Comparison of ENCODE assay signal across 14 cellular contexts in genomic region chr7:158747408-158747807, GRCh38. TPM values are rescaled to one million over a fixed set of nuclear protein-coding genes. Genes with fewer than 3 reads are reported as not detected.
DNase-seq lines count a peak whose midpoint lies in the region; ATAC-seq and TF ChIP-seq lines count a peak whose summit lies in the region.
"Had no signal": no experiment of that assay in that cellular context is flagged by ENCODE, and none has a peak within 500 bp of the region (broad histone marks: within the 10 kb centered on the region; RNA-seq: fewer than 3 reads in every experiment).

No MANE protein-coding gene starts in this region.

- no peak for TF ChIP-seq CTCF in endothelial cell (IDR thresholded peaks at IDR 0.05; ENCODE audit: unreplicated experiment)
- TF ChIP-seq CTCF in type B pancreatic cell (conservative IDR thresholded peaks at IDR 0.05), result no peak

- no peaks in the 10 kb centered on the region for H3K27me3 Mint-ChIP-seq in activated T-cell treated with anti-CD3 and anti-CD28 coated beads, Interleukin-2, amount 50 U/mL, for 24 hours
- H3K27me3 Mint-ChIP-seq in endothelial cell (ENCODE audit: unreplicated experiment) (no peaks in the 10 kb centered on the region), type B pancreatic cell (no peaks in the 10 kb centered on the region)
- H3K27me3 Mint-ChIP-seq: CD4-positive, alpha-beta memory T cell had no signal

- intact Hi-C loops in Right ventricle myocardium superior (cut with DNase I) (no loop called here), cardiac septum (cut with DNase I) (no loop called here)

- no peak overlapping the region for H3K4me3 Mint-ChIP-seq in activated T-cell treated with anti-CD3 and anti-CD28 coated beads, Interleukin-2, amount 50 U/mL, for 24 hours
- H3K4me3 Mint-ChIP-seq in endothelial cell (ENCODE audit: unreplicated experiment) (peak overlapping the region; percentile 9), type B pancreatic cell (no peak overlapping the region)
- H3K4me3 Mint-ChIP-seq: CD4-positive, alpha-beta memory T cell had no signal

- H3K36me3 Mint-ChIP-seq in activated T-cell treated with anti-CD3 and anti-CD28 coated beads, Interleukin-2, amount 50 U/mL, for 24 hours (ENCODE audit: low read depth), result peaks cover 78% of the 10 kb centered on the region
- H3K36me3 Mint-ChIP-seq in endothelial cell (ENCODE audit: low read depth, unreplicated experiment) (peaks cover 20% of the 10 kb centered on the region), type B pancreatic cell (peaks cover 16% of the 10 kb centered on the region)

- H3K27ac Mint-ChIP-seq in activated T-cell treated with anti-CD3 and anti-CD28 coated beads, Interleukin-2, amount 50 U/mL, for 24 hours, result peak overlapping the region; percentile 50
- H3K27ac Mint-ChIP-seq in endothelial cell (ENCODE audit: unreplicated experiment) (no peak overlapping the region), type B pancreatic cell (no peak overlapping the region)

- H3K9me3 Mint-ChIP-seq in activated T-cell treated with anti-CD3 and anti-CD28 coated beads, Interleukin-2, amount 50 U/mL, for 24 hours, result no peaks in the 10 kb centered on the region
- no peaks in the 10 kb centered on the region for H3K9me3 Mint-ChIP-seq in endothelial cell (ENCODE audit: unreplicated experiment)
- H3K9me3 Mint-ChIP-seq in type B pancreatic cell, result no peaks in the 10 kb centered on the region

- DNase-seq in activated T-cell treated with anti-CD3 and anti-CD28 coated beads, Interleukin-2, amount 50 U/mL, for 24 hours, result no peak
- DNase-seq in activated T-cell treated with anti-CD3 and anti-CD28 coated beads for 4 hours (no peak), Right ventricle myocardium superior (no peak), cardiac septum (ENCODE audit: low spot score) (no peak), endothelial cell (ENCODE audit: low spot score) (no peak), type B pancreatic cell (ENCODE audit: extremely low spot score, unreplicated experiment) (peak; percentile 32)
- DNase-seq: BE2C; CD4-positive, alpha-beta memory T cell; DMS79; GM23248 had no signal

- ATAC-seq in Right ventricle myocardium superior (ENCODE audit: poor library complexity) (peak; percentile 67), HG03432 (IDR thresholded peaks at IDR 0.05; ENCODE audit: unreplicated experiment) (no peak)
- ATAC-seq: A549, GM12878, HCT116 had no signal

- H3K4me1 Mint-ChIP-seq in activated T-cell treated with anti-CD3 and anti-CD28 coated beads, Interleukin-2, amount 50 U/mL, for 24 hours (ENCODE audit: low read depth), result peaks cover 4% of the 10 kb centered on the region
- no peaks in the 10 kb centered on the region for H3K4me1 Mint-ChIP-seq in endothelial cell (ENCODE audit: unreplicated experiment)
- no peaks in the 10 kb centered on the region for H3K4me1 Mint-ChIP-seq in type B pancreatic cell (ENCODE audit: unreplicated experiment)

RNA-seq across cellular contexts. Expression of gene NCAPG2, which starts 42.8 kb away (rescaled TPM):
- total RNA-seq in Right ventricle myocardium superior (5.6 TPM), cardiac septum (3.6 TPM), endothelial cell (ENCODE audit: unreplicated experiment) (25.6 TPM), type B pancreatic cell (ENCODE audit: low replicate concordance) (23.8 and 46.1 TPM in 2 replicates)
